In the genomic region with DNA sequence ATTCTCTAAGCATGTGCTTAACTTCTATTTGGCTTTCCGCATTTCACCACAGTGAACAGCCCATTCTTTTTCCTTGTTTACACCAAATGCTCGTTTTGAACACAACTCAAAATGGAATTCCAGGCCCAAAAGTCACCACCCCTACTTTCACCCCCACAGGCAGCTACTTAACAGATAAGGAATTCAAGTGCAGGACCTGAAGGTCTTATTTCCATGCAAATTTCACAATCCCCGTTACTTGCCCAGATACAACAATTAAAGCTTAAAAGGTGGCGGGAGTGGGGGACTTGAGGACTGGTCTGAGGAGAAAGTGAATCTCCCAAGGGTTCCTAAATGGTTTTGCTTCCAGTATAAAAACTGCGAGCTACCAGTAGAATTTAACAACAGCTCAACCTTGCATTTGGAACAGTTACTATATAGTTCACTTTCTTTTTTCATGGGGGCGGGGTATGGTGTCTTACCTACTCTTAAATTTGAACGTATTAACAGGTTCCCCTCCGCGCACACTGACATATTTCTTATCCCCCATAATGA, we compare ENCODE assay signal across 8 cellular contexts. TPM values are rescaled to one million over a fixed set of nuclear protein-coding genes. Genes with fewer than 3 reads are reported as not detected.
DNase-seq lines count a peak whose midpoint lies in the region; ATAC-seq and TF ChIP-seq lines count a peak whose summit lies in the region.
"Had no signal": no experiment of that assay in that cellular context is flagged by ENCODE, and none has a peak within 500 bp of the region (broad histone marks: within the 10 kb centered on the region; RNA-seq: fewer than 3 reads in every experiment).

No MANE protein-coding gene starts in this region.

- H2AFZ ChIP-seq in MM.1S (ENCODE audit: low read length), result no peak overlapping the region

- H3K4me3 ChIP-seq in HFF-Myc (replicated peaks; ENCODE audit: low read depth, low read length) (peak overlapping the region; percentile 46), iPS-11a (ENCODE audit: low read depth, low read length) (peak overlapping the region; percentile 92), MM.1S (ENCODE audit: low read length) (no peak overlapping the region)

- H4K20me1 ChIP-seq in MM.1S (ENCODE audit: insufficient read depth, low read length), result no peaks in the 10 kb centered on the region

- peak overlapping the region; percentile 90 for H3K4me3 Mint-ChIP-seq in activated naive CD8-positive, alpha-beta T cell treated with anti-CD3 and anti-CD28 coated beads for 36 hours
- peak overlapping the region; percentile 69 for H3K4me3 Mint-ChIP-seq in stimulated activated effector memory CD8-positive, alpha-beta T cell treated with anti-CD3 and anti-CD28 coated beads, Interleukin-12 subunit alpha, Interleukin-12 subunit beta, amount 100 ng/mL, for 72 hours

- H3K9ac ChIP-seq in MM.1S (ENCODE audit: low read length), result no peak overlapping the region

- H3K9me2 ChIP-seq in MM.1S (replicated peaks; ENCODE audit: insufficient read depth, low read length), result no peaks in the 10 kb centered on the region

- H3K9me3 Mint-ChIP-seq in activated naive CD8-positive, alpha-beta T cell treated with anti-CD3 and anti-CD28 coated beads for 36 hours, result peaks cover 6% of the 10 kb centered on the region
- no peaks in the 10 kb centered on the region for H3K9me3 Mint-ChIP-seq in stimulated activated effector memory CD8-positive, alpha-beta T cell treated with anti-CD3 and anti-CD28 coated beads, Interleukin-12 subunit alpha, Interleukin-12 subunit beta, amount 100 ng/mL, for 72 hours

- peaks cover 21% of the 10 kb centered on the region for H3K36me3 Mint-ChIP-seq in activated naive CD8-positive, alpha-beta T cell treated with anti-CD3 and anti-CD28 coated beads for 36 hours
- H3K36me3 Mint-ChIP-seq in stimulated activated effector memory CD8-positive, alpha-beta T cell treated with anti-CD3 and anti-CD28 coated beads, Interleukin-12 subunit alpha, Interleukin-12 subunit beta, amount 100 ng/mL, for 72 hours, result no peaks in the 10 kb centered on the region

- no peak for TF ChIP-seq CTCF in HFF-Myc (IDR thresholded peaks at IDR 0.05; ENCODE audit: low read depth, low read length, missing control alignments)
- TF ChIP-seq CTCF in MM.1S (IDR thresholded peaks at IDR 0.05; ENCODE audit: low read length), result no peak

- H3K27me3 ChIP-seq in MM.1S (replicated peaks; ENCODE audit: insufficient read depth, low read length), result 0 out of 2 replicates have a peak, but pooled peaks cover 3% of the 10 kb centered on the region

- H3F3A ChIP-seq in MM.1S (ENCODE audit: insufficient read depth, low read length), result no peaks in the 10 kb centered on the region

- no peaks in the 10 kb centered on the region for H3K9me3 ChIP-seq in MM.1S (replicated peaks; ENCODE audit: insufficient read depth, low read length)

- no peak overlapping the region for H3K27ac ChIP-seq in MM.1S (ENCODE audit: low read length)

- DNase-seq in HFF-Myc (ENCODE audit: extremely low read depth, low read depth) (no peak), MM.1S (no peak), SIG-M5 (lab: John Stamatoyannopoulos, UW) (no peak)
- no peak for DNase-seq in activated naive CD8-positive, alpha-beta T cell treated with anti-CD3 and anti-CD28 coated beads for 36 hours
- no peak for DNase-seq in stimulated activated effector memory CD8-positive, alpha-beta T cell treated with anti-CD3 and anti-CD28 coated beads, Interleukin-12 subunit alpha, Interleukin-12 subunit beta, amount 100 ng/mL, for 72 hours (ENCODE audit: low spot score in 2 of 2)
- DNase-seq: NCI-H1694 treated with DMSO at 0.1 percent for 48 hours had no signal

- H3K4me1 Mint-ChIP-seq in activated naive CD8-positive, alpha-beta T cell treated with anti-CD3 and anti-CD28 coated beads for 36 hours, result peaks cover 49% of the 10 kb centered on the region
- H3K4me1 Mint-ChIP-seq in stimulated activated effector memory CD8-positive, alpha-beta T cell treated with anti-CD3 and anti-CD28 coated beads, Interleukin-12 subunit alpha, Interleukin-12 subunit beta, amount 100 ng/mL, for 72 hours, result no peaks in the 10 kb centered on the region

- no peak overlapping the region for H3K4me2 ChIP-seq in MM.1S (ENCODE audit: low read depth, low read length)

- H3K27ac Mint-ChIP-seq in activated naive CD8-positive, alpha-beta T cell treated with anti-CD3 and anti-CD28 coated beads for 36 hours, result peak overlapping the region; percentile 90
- no peak overlapping the region for H3K27ac Mint-ChIP-seq in stimulated activated effector memory CD8-positive, alpha-beta T cell treated with anti-CD3 and anti-CD28 coated beads, Interleukin-12 subunit alpha, Interleukin-12 subunit beta, amount 100 ng/mL, for 72 hours

- peak; percentile 35 for ATAC-seq in stimulated activated effector memory CD8-positive, alpha-beta T cell treated with anti-CD3 and anti-CD28 coated beads, Interleukin-12 subunit alpha, Interleukin-12 subunit beta, amount 100 ng/mL, for 72 hours
- no peak for ATAC-seq in HG03442 (IDR thresholded peaks at IDR 0.05; ENCODE audit: unreplicated experiment)

- H3K79me2 ChIP-seq in MM.1S (ENCODE audit: low read length), result no peaks in the 10 kb centered on the region

- no peaks in the 10 kb centered on the region for H3K27me3 Mint-ChIP-seq in activated naive CD8-positive, alpha-beta T cell treated with anti-CD3 and anti-CD28 coated beads for 36 hours

- H3K4me1 ChIP-seq in MM.1S (ENCODE audit: low read length), result no peaks in the 10 kb centered on the region

- H3K36me3 ChIP-seq in MM.1S (replicated peaks; ENCODE audit: insufficient read depth, low read length), result no peaks in the 10 kb centered on the region

RNA-seq across cellular contexts. Expression of a gene that starts 3.7 kb away (rescaled TPM):
- 10 to 100 TPM; 18.7 to 21.9 TPM for total RNA-seq in activated naive CD8-positive, alpha-beta T cell treated with anti-CD3 and anti-CD28 coated beads for 36 hours
